ENCODE assay signal across 31 cellular contexts in genomic region chr3:59444676-59445075, GRCh38.
DNase-seq lines count a peak whose midpoint lies in the region; ATAC-seq, FAIRE-seq and TF ChIP-seq lines count a peak whose summit lies in the region.
"Had no signal": no experiment of that assay in that cellular context is flagged by ENCODE, and none has a peak within 500 bp of the region (broad histone marks: within the 10 kb centered on the region; RNA-seq: fewer than 3 reads in every experiment).

No MANE protein-coding gene starts in this region.

- peak overlapping the region; percentile 13 for H3K9ac ChIP-seq in Loucy (ENCODE audit: low read depth, low read length, poor library complexity, severe bottlenecking)

- 0 out of 2 replicates have a peak overlapping the region, but pooled peaks have one; percentile 29 for H2AFZ ChIP-seq in Loucy (ENCODE audit: low read length)

- peaks cover 23% of the 10 kb centered on the region for H3K9me3 Mint-ChIP-seq in activated CD4-positive, alpha-beta T cell treated with anti-CD3 and anti-CD28 coated beads, Interleukin-2, amount 10 ng/mL, durations not matched to agents 7 days and 5 days
- no peaks in the 10 kb centered on the region for H3K9me3 Mint-ChIP-seq in CD4-positive, alpha-beta T cell
- no peaks in the 10 kb centered on the region for H3K9me3 Mint-ChIP-seq in effector memory CD8-positive, alpha-beta T cell
- H3K9me3 Mint-ChIP-seq: nephron progenitor cell had no signal

- H3K4me1 ChIP-seq in Loucy (ENCODE audit: insufficient read depth, low read length, poor library complexity, severe bottlenecking), result peaks cover 34% of the 10 kb centered on the region
- H3K4me1 ChIP-seq: A549, BE2C, Caco-2, thyroid gland, vagina had no signal

- H3K27ac Mint-ChIP-seq in activated CD4-positive, alpha-beta T cell treated with anti-CD3 and anti-CD28 coated beads, Interleukin-2, amount 10 ng/mL, durations not matched to agents 7 days and 5 days, result peak overlapping the region; percentile 94
- H3K27ac Mint-ChIP-seq in CD4-positive, alpha-beta T cell, result peak overlapping the region; percentile 96
- H3K27ac Mint-ChIP-seq in effector memory CD8-positive, alpha-beta T cell, result peak overlapping the region; percentile 84 to 98

- H3K4me1 Mint-ChIP-seq in activated CD4-positive, alpha-beta T cell treated with anti-CD3 and anti-CD28 coated beads, Interleukin-2, amount 10 ng/mL, durations not matched to agents 7 days and 5 days, result peaks cover 64% of the 10 kb centered on the region
- H3K4me1 Mint-ChIP-seq in CD4-positive, alpha-beta T cell (ENCODE audit: low read depth), result peaks cover 78% of the 10 kb centered on the region
- H3K4me1 Mint-ChIP-seq in effector memory CD8-positive, alpha-beta T cell (ENCODE audit: low read depth in 2 of 2), result peaks cover 36 to 42% of the 10 kb centered on the region in 2 donors

- H3K4me3 Mint-ChIP-seq in activated CD4-positive, alpha-beta T cell treated with anti-CD3 and anti-CD28 coated beads, Interleukin-2, amount 10 ng/mL, durations not matched to agents 7 days and 5 days, result no peak overlapping the region
- H3K4me3 Mint-ChIP-seq in CD4-positive, alpha-beta T cell, result no peak overlapping the region
- H3K4me3 Mint-ChIP-seq in effector memory CD8-positive, alpha-beta T cell, result peak overlapping the region; percentile 60 to 63
- H3K4me3 Mint-ChIP-seq: nephron progenitor cell had no signal

- H3K36me3 Mint-ChIP-seq in activated CD4-positive, alpha-beta T cell treated with anti-CD3 and anti-CD28 coated beads, Interleukin-2, amount 10 ng/mL, durations not matched to agents 7 days and 5 days (ENCODE audit: low read depth), result peaks cover 30% of the 10 kb centered on the region
- no peaks in the 10 kb centered on the region for H3K36me3 Mint-ChIP-seq in CD4-positive, alpha-beta T cell (ENCODE audit: low read depth)
- H3K36me3 Mint-ChIP-seq in effector memory CD8-positive, alpha-beta T cell (ENCODE audit: insufficient read depth), result no peaks in the 10 kb centered on the region

- no peaks in the 10 kb centered on the region for H3K36me3 ChIP-seq in Loucy (ENCODE audit: insufficient read depth, low read length)
- H3K36me3 ChIP-seq: BE2C, brain microvascular endothelial cell, ovary, thyroid gland, vagina had no signal

- no peaks in the 10 kb centered on the region for H3K27me3 ChIP-seq in CD4-positive, alpha-beta T cell (ENCODE audit: control insufficient read depth, insufficient read depth, low read length)
- H3K27me3 ChIP-seq in Loucy (ENCODE audit: insufficient read depth, low read length, poor library complexity, severe bottlenecking), result no peaks in the 10 kb centered on the region
- H3K27me3 ChIP-seq: BE2C, brain microvascular endothelial cell, ovary, thyroid gland, vagina had no signal

- H3K27ac ChIP-seq in CD4-positive, alpha-beta T cell (ENCODE audit: low read depth, low read length), result peak overlapping the region; percentile 13
- H3K27ac ChIP-seq: A549, brain microvascular endothelial cell, ovary, thyroid gland, vagina had no signal

- no peaks in the 10 kb centered on the region for H3K27me3 Mint-ChIP-seq in activated CD4-positive, alpha-beta T cell treated with anti-CD3 and anti-CD28 coated beads, Interleukin-2, amount 10 ng/mL, durations not matched to agents 7 days and 5 days
- H3K27me3 Mint-ChIP-seq in CD4-positive, alpha-beta T cell, result no peaks in the 10 kb centered on the region
- no peaks in the 10 kb centered on the region for H3K27me3 Mint-ChIP-seq in effector memory CD8-positive, alpha-beta T cell
- H3K27me3 Mint-ChIP-seq: stimulated activated naive CD8-positive, alpha-beta T cell treated with anti-CD3 and anti-CD28 coated beads, Interleukin-15, amount 100 ng/mL, for 72 hours had no signal

- no peak for FAIRE-seq in HTR-8/SVneo (lab: Jason Lieb, UNC)
- FAIRE-seq: A549, islet of Langerhans had no signal

- H3K9me2 ChIP-seq in Loucy (replicated peaks; ENCODE audit: low read depth, low read length), result no peaks in the 10 kb centered on the region

- CTCF ChIA-PET in activated CD4-positive, alpha-beta T cell treated with anti-CD3 and anti-CD28 coated beads, Interleukin-2, amount 10 ng/mL, durations not matched to agents 7 days and 5 days (lab: Charles Lee), result interaction anchor here (1.3 to 2.2 kb wide), 2 partner anchors 12 to 16 kb away, joined by 5 to 11 read pairs; no protein-coding TSS in a partner anchor
- CTCF ChIA-PET in CD4-positive, alpha-beta T cell (lab: Charles Lee), result no interaction called here

- intact Hi-C loops in CD4-positive, alpha-beta T cell (cut with DNase I, micrococcal nuclease), result no loop called here

- POLR2A ChIA-PET in activated CD4-positive, alpha-beta T cell treated with anti-CD3 and anti-CD28 coated beads, Interleukin-2, amount 10 ng/mL, durations not matched to agents 7 days and 5 days (lab: Charles Lee), result no interaction called here
- POLR2A ChIA-PET in CD4-positive, alpha-beta T cell (lab: Charles Lee), result interaction anchor here (0.9 to 3.1 kb wide), 4 partner anchors 8 to 19 kb away, joined by 3 to 16 read pairs (median 4); no protein-coding TSS in a partner anchor

- no peak for DNase-seq in activated CD4-positive, alpha-beta T cell treated with anti-CD3 and anti-CD28 coated beads, Interleukin-2, amount 10 ng/mL, durations not matched to agents 7 days and 5 days
- DNase-seq in activated CD4-positive, alpha-beta T cell treated with anti-CD3 and anti-CD28 coated beads for 4 hours, result no peak
- DNase-seq in CD4-positive, alpha-beta T cell, result no peak
- DNase-seq in effector memory CD8-positive, alpha-beta T cell, result no peak
- DNase-seq in HTR-8/SVneo (ENCODE audit: insufficient read length, low spot score) (no peak), DMS 273 treated with DMSO at 0.1 percent for 48 hours (lab: John Stamatoyannopoulos, UW) (no peak)
- DNase-seq: amniotic stem cell; BE2C; brain microvascular endothelial cell; Caco-2; DMS79 treated with DMSO at 0.1 percent for 48 hours; effector CD8-positive, alpha-beta T cell; KBM-7; midbrain; NCI-H1417; NCI-H2029 treated with DMSO at 0.1 percent for 48 hours; NCI-H2227 treated with DMSO at 0.1 percent for 48 hours; NCI-H526 treated with DMSO at 0.1 percent for 48 hours; nephron progenitor cell; ovary; retina; SHP77 treated with DMSO at 0.1 percent for 48 hours; thyroid gland had no signal

- no peak for ATAC-seq in CD4-positive, alpha-beta T cell (ENCODE audit: poor library complexity)
- ATAC-seq in effector memory CD8-positive, alpha-beta T cell (replicated peaks), result no peak
- no peak for ATAC-seq in activated CD4-positive, CD25-positive, alpha-beta regulatory T cell treated with anti-CD3 and anti-CD28 coated beads, Interleukin-2, amount 50 U/mL, for 24 hours
- ATAC-seq: A549, Panc1 had no signal

- H3K4me3 ChIP-seq in Loucy (ENCODE audit: low read length, poor library complexity, severe bottlenecking), result no peak overlapping the region
- H3K4me3 ChIP-seq: A549, ovary, skin epidermis, thyroid gland, vagina had no signal

- no peaks in the 10 kb centered on the region for H3K9me3 ChIP-seq in CD4-positive, alpha-beta T cell (ENCODE audit: control insufficient read depth, low read length)
- H3K9me3 ChIP-seq in Loucy (ENCODE audit: insufficient read depth, low read depth, low read length), result no peaks in the 10 kb centered on the region
- H3K9me3 ChIP-seq: A549, BE2C, Caco-2, ovary, thyroid gland, vagina had no signal

- no peak for TF ChIP-seq CTCF in CD4-positive, alpha-beta T cell (IDR thresholded peaks at IDR 0.05)
- no peak for TF ChIP-seq CTCF in Loucy (conservative IDR thresholded peaks at IDR 0.05; ENCODE audit: low read length)

- no peaks in the 10 kb centered on the region for H3F3A ChIP-seq in Loucy (ENCODE audit: low read depth)

- H3K4me2 ChIP-seq in Loucy (ENCODE audit: low read depth, low read length, poor library complexity, severe bottlenecking), result peak overlapping the region; percentile 6
- H3K4me2 ChIP-seq: A549 had no signal

- H3K79me2 ChIP-seq in Loucy (ENCODE audit: insufficient read depth, low read length), result no peaks in the 10 kb centered on the region

- no peaks in the 10 kb centered on the region for H4K20me1 ChIP-seq in Loucy (ENCODE audit: insufficient read depth, low read length, poor library complexity, severe bottlenecking)

Comparison
In these comparisons a context has a peak if more than half of its experiments do, and no peak if none do; other contexts are left out.
1. H3K4me3 Mint-ChIP-seq: peak in effector memory CD8-positive, alpha-beta T cell (2 of 2); none in activated CD4-positive, alpha-beta T cell treated with anti-CD3 and anti-CD28 coated beads, Interleukin-2, amount 10 ng/mL, durations not matched to agents 7 days and 5 days (single experiment) and CD4-positive, alpha-beta T cell (single experiment).
2. Peak in every context shown above with its lines, with median percentiles within 50 percentile points of each other: H3K27ac Mint-ChIP-seq.